ENCODE assay signal across 1 cellular context in the genomic region with DNA sequence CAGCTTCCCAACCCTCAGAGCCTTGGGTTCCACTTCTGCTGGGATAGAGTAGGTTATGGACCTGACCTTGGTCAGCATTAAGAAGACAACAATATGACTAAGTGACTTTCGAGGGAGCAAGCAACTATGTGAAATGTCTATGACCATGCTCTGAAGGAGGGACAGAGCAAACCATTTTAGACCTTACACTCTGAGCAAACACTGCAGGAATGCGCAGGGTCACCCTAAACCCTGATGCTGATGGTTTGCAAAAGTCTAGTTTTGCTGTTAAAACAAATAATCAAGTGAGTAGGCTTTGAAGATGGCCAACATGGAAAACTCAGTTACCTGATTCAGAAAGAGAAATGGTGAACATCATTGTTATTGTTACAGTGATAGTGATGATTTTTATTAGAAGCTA.
TF ChIP-seq lines count a peak whose summit lies in the region.

No MANE protein-coding gene starts in this region.

TF ChIP-seq in HepG2, 621 proteins besides CTCF, POLR2A, EP300 and RAD21 (continued from another document and continues in another):
- TF ChIP-seq, protein P1, sequence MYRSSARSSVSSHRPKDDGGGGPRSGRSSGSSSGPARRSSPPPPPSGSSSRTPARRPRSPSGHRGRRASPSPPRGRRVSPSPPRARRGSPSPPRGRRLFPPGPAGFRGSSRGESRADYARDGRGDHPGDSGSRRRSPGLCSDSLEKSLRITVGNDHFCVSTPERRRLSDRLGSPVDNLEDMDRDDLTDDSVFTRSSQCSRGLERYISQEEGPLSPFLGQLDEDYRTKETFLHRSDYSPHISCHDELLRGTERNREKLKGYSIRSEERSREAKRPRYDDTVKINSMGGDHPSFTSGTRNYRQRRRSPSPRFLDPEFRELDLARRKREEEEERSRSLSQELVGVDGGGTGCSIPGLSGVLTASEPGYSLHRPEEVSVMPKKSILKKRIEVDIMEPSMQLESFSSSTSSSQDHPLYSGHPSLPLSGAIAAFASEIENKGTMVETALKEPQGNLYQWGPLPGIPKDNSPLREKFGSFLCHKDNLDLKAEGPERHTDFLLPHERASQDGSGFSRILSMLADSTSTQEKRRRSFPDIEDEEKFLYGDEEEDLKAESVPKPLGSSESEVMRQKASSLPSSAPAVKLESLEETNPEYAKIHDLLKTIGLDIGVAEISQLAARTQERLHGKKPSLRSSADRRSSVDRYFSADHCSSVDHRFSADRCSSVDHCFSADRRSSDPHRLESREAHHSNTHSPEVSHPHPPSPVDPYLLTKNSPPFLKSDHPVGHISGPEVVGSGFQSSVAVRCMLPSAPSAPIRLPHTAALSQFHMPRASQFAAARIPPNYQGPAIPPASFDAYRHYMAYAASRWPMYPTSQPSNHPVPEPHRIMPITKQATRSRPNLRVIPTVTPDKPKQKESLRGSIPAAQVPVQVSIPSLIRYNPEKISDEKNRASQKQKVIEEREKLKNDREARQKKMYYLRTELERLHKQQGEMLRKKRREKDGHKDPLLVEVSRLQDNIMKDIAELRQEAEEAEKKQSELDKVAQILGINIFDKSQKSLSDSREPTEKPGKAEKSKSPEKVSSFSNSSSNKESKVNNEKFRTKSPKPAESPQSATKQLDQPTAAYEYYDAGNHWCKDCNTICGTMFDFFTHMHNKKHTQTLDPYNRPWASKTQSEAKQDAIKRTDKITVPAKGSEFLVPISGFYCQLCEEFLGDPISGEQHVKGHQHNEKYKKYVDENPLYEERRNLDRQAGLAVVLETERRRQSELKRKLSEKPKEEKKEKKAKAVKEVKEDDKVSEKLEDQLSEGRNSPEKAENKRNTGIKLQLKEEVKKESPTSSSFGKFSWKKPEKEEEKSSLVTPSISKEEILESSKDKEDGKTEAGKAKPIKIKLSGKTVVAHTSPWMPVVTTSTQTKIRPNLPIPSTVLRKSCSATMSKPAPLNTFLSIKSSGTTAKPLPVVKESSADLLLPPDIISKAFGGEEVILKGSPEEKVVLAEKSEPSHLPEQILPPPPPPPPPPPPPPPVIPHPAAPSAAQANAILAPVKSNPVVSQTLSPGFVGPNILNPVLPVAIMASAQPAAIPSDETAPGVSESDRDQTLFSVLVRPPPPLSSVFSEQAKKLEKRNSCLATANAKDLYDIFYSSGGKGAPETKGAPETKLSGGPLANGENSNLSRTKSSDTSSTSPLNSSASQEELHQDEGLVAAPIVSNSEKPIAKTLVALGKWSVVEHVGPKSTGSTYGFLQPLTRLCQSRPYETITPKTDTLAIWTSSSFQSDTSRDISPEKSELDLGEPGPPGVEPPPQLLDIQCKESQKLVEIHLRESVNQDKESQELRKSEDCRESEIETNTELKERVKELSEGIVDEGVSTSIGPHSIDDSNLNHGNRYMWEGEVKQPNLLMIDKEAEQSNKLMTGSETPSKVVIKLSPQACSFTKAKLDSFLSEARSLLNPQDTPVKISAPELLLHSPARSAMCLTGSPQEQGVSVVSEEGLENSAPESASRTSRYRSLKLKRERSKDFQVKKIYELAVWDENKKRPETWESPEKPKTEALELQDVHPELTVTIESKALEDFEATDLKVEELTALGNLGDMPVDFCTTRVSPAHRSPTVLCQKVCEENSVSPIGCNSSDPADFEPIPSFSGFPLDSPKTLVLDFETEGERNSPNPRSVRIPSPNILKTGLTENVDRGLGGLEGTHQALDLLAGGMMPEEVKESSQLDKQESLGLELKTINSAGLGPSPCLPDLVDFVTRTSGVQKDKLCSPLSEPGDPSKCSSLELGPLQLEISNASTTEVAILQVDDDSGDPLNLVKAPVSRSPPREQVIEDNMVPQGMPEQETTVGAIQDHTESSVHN (CRISPR knock-in tag; IDR thresholded peaks at IDR 0.05), result no peak
- TF ChIP-seq FOXK1 (CRISPR knock-in tag; IDR thresholded peaks at IDR 0.05; ENCODE audit: borderline replicate concordance, low read depth) (no peak), ZNF670 (CRISPR knock-in tag; IDR thresholded peaks at IDR 0.05; ENCODE audit: borderline replicate concordance) (no peak), HOXA9 (CRISPR knock-in tag; IDR thresholded peaks at IDR 0.05; ENCODE audit: borderline replicate concordance) (no peak), ZNF564 (CRISPR knock-in tag; IDR thresholded peaks at IDR 0.05) (no peak), ZNF17 (CRISPR knock-in tag; IDR thresholded peaks at IDR 0.05) (no peak), ADNP (CRISPR knock-in tag; IDR thresholded peaks at IDR 0.05) (no peak), ZNF446 (CRISPR knock-in tag; IDR thresholded peaks at IDR 0.05) (no peak), RFX5 (IDR thresholded peaks at IDR 0.05; ENCODE audit: low read depth, low read length) (no peak), ZNF260 (CRISPR knock-in tag; IDR thresholded peaks at IDR 0.05; ENCODE audit: borderline replicate concordance, low read depth) (no peak), LCORL (IDR thresholded peaks at IDR 0.05) (peak; percentile 67; the same call in 1 of the 2 replicates), LCORL (CRISPR knock-in tag; IDR thresholded peaks at IDR 0.05) (peak; percentile 82), ZNF382 (CRISPR knock-in tag; IDR thresholded peaks at IDR 0.05; ENCODE audit: borderline replicate concordance) (no peak), EZH2 (conservative IDR thresholded peaks at IDR 0.05; ENCODE audit: low read depth, low read length) (no peak), YY1 (IDR thresholded peaks at IDR 0.05; ENCODE audit: insufficient read depth, insufficient replicate concordance, low read depth, low read length) (no peak), MYC (CRISPR knock-in tag; IDR thresholded peaks at IDR 0.05; ENCODE audit: borderline replicate concordance) (no peak), ZSCAN31 (CRISPR knock-in tag; IDR thresholded peaks at IDR 0.05; ENCODE audit: low read depth) (no peak), ZNF354B (CRISPR knock-in tag; IDR thresholded peaks at IDR 0.05) (no peak), ZNF296 (CRISPR knock-in tag; conservative IDR thresholded peaks at IDR 0.05) (no peak), ZNF343 (CRISPR knock-in tag; IDR thresholded peaks at IDR 0.05) (no peak), NFIC (IDR thresholded peaks at IDR 0.05; ENCODE audit: low read length) (peak; percentile 34; the same call in 1 of the 2 replicates), MAF1 (CRISPR knock-in tag; IDR thresholded peaks at IDR 0.05; ENCODE audit: borderline replicate concordance) (no peak), KMT2B (CRISPR knock-in tag; IDR thresholded peaks at IDR 0.05) (no peak; the same call in 1 of the 2 replicates)
- TF ChIP-seq, protein P2, sequence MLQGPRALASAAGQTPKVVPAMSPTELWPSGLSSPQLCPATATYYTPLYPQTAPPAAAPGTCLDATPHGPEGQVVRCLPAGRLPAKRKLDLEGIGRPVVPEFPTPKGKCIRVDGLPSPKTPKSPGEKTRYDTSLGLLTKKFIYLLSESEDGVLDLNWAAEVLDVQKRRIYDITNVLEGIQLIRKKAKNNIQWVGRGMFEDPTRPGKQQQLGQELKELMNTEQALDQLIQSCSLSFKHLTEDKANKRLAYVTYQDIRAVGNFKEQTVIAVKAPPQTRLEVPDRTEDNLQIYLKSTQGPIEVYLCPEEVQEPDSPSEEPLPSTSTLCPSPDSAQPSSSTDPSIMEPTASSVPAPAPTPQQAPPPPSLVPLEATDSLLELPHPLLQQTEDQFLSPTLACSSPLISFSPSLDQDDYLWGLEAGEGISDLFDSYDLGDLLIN (CRISPR knock-in tag; IDR thresholded peaks at IDR 0.05; ENCODE audit: borderline replicate concordance), result no peak
- TF ChIP-seq, protein P3, sequence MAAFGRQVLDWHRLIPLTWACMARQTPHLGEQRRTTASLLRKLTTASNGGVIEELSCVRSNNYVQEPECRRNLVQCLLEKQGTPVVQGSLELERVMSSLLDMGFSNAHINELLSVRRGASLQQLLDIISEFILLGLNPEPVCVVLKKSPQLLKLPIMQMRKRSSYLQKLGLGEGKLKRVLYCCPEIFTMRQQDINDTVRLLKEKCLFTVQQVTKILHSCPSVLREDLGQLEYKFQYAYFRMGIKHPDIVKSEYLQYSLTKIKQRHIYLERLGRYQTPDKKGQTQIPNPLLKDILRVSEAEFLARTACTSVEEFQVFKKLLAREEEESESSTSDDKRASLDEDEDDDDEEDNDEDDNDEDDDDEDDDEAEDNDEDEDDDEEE (CRISPR knock-in tag; IDR thresholded peaks at IDR 0.05), result no peak
- TF ChIP-seq, protein P4, sequence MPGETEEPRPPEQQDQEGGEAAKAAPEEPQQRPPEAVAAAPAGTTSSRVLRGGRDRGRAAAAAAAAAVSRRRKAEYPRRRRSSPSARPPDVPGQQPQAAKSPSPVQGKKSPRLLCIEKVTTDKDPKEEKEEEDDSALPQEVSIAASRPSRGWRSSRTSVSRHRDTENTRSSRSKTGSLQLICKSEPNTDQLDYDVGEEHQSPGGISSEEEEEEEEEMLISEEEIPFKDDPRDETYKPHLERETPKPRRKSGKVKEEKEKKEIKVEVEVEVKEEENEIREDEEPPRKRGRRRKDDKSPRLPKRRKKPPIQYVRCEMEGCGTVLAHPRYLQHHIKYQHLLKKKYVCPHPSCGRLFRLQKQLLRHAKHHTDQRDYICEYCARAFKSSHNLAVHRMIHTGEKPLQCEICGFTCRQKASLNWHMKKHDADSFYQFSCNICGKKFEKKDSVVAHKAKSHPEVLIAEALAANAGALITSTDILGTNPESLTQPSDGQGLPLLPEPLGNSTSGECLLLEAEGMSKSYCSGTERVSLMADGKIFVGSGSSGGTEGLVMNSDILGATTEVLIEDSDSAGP (CRISPR knock-in tag; IDR thresholded peaks at IDR 0.05; ENCODE audit: borderline replicate concordance), result no peak
- TF ChIP-seq, protein P5, sequence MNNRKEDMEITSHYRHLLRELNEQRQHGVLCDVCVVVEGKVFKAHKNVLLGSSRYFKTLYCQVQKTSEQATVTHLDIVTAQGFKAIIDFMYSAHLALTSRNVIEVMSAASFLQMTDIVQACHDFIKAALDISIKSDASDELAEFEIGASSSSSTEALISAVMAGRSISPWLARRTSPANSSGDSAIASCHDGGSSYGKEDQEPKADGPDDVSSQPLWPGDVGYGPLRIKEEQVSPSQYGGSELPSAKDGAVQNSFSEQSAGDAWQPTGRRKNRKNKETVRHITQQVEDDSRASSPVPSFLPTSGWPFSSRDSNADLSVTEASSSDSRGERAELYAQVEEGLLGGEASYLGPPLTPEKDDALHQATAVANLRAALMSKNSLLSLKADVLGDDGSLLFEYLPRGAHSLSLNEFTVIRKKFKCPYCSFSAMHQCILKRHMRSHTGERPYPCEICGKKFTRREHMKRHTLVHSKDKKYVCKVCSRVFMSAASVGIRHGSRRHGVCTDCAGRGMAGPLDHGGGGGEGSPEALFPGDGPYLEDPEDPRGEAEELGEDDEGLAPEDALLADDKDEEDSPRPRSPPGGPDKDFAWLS (CRISPR knock-in tag; IDR thresholded peaks at IDR 0.05; ENCODE audit: borderline replicate concordance), result no peak
- TF ChIP-seq, protein P6, sequence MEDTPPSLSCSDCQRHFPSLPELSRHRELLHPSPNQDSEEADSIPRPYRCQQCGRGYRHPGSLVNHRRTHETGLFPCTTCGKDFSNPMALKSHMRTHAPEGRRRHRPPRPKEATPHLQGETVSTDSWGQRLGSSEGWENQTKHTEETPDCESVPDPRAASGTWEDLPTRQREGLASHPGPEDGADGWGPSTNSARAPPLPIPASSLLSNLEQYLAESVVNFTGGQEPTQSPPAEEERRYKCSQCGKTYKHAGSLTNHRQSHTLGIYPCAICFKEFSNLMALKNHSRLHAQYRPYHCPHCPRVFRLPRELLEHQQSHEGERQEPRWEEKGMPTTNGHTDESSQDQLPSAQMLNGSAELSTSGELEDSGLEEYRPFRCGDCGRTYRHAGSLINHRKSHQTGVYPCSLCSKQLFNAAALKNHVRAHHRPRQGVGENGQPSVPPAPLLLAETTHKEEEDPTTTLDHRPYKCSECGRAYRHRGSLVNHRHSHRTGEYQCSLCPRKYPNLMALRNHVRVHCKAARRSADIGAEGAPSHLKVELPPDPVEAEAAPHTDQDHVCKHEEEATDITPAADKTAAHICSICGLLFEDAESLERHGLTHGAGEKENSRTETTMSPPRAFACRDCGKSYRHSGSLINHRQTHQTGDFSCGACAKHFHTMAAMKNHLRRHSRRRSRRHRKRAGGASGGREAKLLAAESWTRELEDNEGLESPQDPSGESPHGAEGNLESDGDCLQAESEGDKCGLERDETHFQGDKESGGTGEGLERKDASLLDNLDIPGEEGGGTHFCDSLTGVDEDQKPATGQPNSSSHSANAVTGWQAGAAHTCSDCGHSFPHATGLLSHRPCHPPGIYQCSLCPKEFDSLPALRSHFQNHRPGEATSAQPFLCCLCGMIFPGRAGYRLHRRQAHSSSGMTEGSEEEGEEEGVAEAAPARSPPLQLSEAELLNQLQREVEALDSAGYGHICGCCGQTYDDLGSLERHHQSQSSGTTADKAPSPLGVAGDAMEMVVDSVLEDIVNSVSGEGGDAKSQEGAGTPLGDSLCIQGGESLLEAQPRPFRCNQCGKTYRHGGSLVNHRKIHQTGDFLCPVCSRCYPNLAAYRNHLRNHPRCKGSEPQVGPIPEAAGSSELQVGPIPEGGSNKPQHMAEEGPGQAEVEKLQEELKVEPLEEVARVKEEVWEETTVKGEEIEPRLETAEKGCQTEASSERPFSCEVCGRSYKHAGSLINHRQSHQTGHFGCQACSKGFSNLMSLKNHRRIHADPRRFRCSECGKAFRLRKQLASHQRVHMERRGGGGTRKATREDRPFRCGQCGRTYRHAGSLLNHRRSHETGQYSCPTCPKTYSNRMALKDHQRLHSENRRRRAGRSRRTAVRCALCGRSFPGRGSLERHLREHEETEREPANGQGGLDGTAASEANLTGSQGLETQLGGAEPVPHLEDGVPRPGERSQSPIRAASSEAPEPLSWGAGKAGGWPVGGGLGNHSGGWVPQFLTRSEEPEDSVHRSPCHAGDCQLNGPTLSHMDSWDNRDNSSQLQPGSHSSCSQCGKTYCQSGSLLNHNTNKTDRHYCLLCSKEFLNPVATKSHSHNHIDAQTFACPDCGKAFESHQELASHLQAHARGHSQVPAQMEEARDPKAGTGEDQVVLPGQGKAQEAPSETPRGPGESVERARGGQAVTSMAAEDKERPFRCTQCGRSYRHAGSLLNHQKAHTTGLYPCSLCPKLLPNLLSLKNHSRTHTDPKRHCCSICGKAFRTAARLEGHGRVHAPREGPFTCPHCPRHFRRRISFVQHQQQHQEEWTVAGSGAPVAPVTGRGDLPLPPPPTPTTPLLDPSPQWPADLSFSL (CRISPR knock-in tag; IDR thresholded peaks at IDR 0.05), result no peak
- TF ChIP-seq, protein P7, sequence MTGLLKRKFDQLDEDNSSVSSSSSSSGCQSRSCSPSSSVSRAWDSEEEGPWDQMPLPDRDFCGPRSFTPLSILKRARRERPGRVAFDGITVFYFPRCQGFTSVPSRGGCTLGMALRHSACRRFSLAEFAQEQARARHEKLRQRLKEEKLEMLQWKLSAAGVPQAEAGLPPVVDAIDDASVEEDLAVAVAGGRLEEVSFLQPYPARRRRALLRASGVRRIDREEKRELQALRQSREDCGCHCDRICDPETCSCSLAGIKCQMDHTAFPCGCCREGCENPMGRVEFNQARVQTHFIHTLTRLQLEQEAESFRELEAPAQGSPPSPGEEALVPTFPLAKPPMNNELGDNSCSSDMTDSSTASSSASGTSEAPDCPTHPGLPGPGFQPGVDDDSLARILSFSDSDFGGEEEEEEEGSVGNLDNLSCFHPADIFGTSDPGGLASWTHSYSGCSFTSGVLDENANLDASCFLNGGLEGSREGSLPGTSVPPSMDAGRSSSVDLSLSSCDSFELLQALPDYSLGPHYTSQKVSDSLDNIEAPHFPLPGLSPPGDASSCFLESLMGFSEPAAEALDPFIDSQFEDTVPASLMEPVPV (CRISPR knock-in tag; IDR thresholded peaks at IDR 0.05), result no peak
